9 cellular contexts compared by ENCODE assay signal in the genomic region with DNA sequence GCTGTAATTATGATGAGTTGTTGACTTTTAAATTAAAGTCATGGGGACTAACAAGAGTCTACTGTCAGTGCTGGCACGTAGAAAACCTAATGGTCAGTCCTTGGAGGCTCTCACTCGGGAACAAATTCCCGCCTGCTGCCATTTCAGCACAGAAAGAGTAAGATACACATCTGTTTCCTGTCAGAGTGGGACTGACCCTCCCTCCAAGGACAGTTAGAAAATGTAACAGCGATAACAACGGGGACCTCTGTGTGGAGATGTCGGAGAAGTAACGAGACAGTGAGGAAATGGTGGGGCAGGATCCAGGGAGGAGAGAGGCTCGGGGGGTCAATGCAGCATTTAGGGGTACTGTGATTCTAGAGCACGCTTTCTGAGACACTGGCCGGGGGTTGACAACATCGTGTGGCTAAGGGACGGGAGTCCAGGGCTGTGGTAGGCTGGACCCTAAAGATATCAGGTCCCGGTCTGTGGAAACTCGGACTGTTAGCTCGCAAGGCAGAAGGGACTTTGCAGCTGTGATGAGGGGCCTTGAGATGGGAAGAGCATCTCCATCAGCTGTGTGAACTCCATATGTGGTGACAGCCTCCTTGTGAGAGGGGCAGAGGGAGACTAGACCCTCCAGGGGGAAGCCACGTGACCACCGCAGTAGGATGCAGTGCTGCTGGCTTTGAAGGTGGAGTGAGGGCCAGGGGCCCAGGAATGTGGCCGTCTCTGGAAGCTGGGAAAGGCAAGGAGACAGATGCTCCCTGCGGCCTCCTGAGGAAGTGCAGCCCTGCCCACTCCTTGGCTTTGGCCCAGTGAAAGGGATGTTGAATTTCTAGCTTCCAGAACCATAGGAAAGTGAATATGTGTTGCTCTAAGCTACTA. TPM values are rescaled to one million over a fixed set of nuclear protein-coding genes. Genes with fewer than 3 reads are reported as not detected.
DNase-seq lines count a peak whose midpoint lies in the region; ATAC-seq, FAIRE-seq and TF ChIP-seq lines count a peak whose summit lies in the region.
"Had no signal": no experiment of that assay in that cellular context is flagged by ENCODE, and none has a peak within 500 bp of the region (broad histone marks: within the 10 kb centered on the region; RNA-seq: fewer than 3 reads in every experiment).

No MANE protein-coding gene starts in this region.

- TF ChIP-seq EP300 in A549 (IDR thresholded peaks at IDR 0.05) (no peak), H1 (IDR thresholded peaks at IDR 0.05; ENCODE audit: borderline replicate concordance in 1 of 2, low read depth in 2 of 2, low read length in 2 of 2) (no peak)

- no peak overlapping the region for H2AK9ac ChIP-seq in IMR-90 (replicated peaks; ENCODE audit: low read depth, low read length, poor library complexity)

- H3K4me2 ChIP-seq in A549 (no peak overlapping the region), IMR-90 (ENCODE audit: low read depth, low read length) (no peak overlapping the region), H1 (ENCODE audit: insufficient read depth in 1 of 2, low read depth in 2 of 2, low read length in 2 of 2) (no peak overlapping the region), mesenchymal stem cell (ENCODE audit: low read length, poor library complexity, severe bottlenecking) (no peak overlapping the region)

- peak; percentile 75 to 93; a peak in 5 of 6 replicates for ATAC-seq in A549
- peak; percentile 85 for ATAC-seq in IMR-90 (ENCODE audit: low read depth)
- ATAC-seq in HG02884 (IDR thresholded peaks at IDR 0.05; ENCODE audit: unreplicated experiment), result no peak
- ATAC-seq in HG03135 (IDR thresholded peaks at IDR 0.05; ENCODE audit: unreplicated experiment), result no peak

- 0 out of 2 replicates have a peak overlapping the region, but pooled peaks have one; percentile 6 for H2BK12ac ChIP-seq in H1 (ENCODE audit: low read depth, low read length)
- no peak overlapping the region for H2BK12ac ChIP-seq in mesenchymal stem cell (ENCODE audit: low read length in 2 of 2)

- FAIRE-seq in A549 (lab: Jason Lieb, UNC) (no peak), H1 (lab: Jason Lieb, UNC) (peak; percentile 70)

- peak; percentile 27 to 35 for DNase-seq in A549 (ENCODE audit: low read depth in 1 of 2, low spot score in 1 of 2)
- DNase-seq in IMR-90, result peak; percentile 25
- peak in 1 of 2 experiments; percentile 67 for DNase-seq in H1 (ENCODE audit: low read depth in 1 of 2, low spot score in 2 of 2)
- DNase-seq in mesenchymal stem cell, result peak; percentile 9
- DNase-seq in DMS79 treated with DMSO at 0.1 percent for 48 hours (lab: John Stamatoyannopoulos, UW), result no peak
- no peak for DNase-seq in DMS53 (lab: John Stamatoyannopoulos, UW)
- DNase-seq: activated naive CD4-positive, alpha-beta T cell had no signal

- dilution Hi-C loops in IMR-90 (cut with HindIII; ENCODE audit: low sequenced_read_pairs, unreplicated experiment), result no loop called here

- BruUV-seq in IMR-90 (replicated peaks; lab: Mats Ljungman, UMichigan), result no TSS peak

- no peak overlapping the region for H2BK5ac ChIP-seq in IMR-90 (ENCODE audit: low read depth, low read length, poor library complexity, severe bottlenecking)
- no peak overlapping the region for H2BK5ac ChIP-seq in H1 (ENCODE audit: low read depth, low read length)
- H2BK5ac ChIP-seq in mesenchymal stem cell (ENCODE audit: low read depth, low read length, poor library complexity, severe bottlenecking), result no peak overlapping the region

- intact Hi-C loops in IMR-90 (cut with micrococcal nuclease), result no loop called here

- H3K79me1 ChIP-seq in IMR-90 (ENCODE audit: low read depth in 1 of 2, low read length in 2 of 2), result no peaks in the 10 kb centered on the region
- no peaks in the 10 kb centered on the region for H3K79me1 ChIP-seq in H1 (ENCODE audit: low read depth, low read length)
- H3K79me1 ChIP-seq in mesenchymal stem cell (replicated peaks; ENCODE audit: low read length, poor library complexity, severe bottlenecking), result no peaks in the 10 kb centered on the region

- no peaks in the 10 kb centered on the region for H4K20me1 ChIP-seq in IMR-90 (ENCODE audit: insufficient read depth, low read length)
- H4K20me1 ChIP-seq in H1 (replicated peaks in 1 of 2; ENCODE audit: control insufficient read depth in 1 of 2, insufficient read depth in 2 of 2, low read length in 2 of 2), result no peaks in the 10 kb centered on the region

- CTCF ChIA-PET in A549 (lab: Yijun Ruan, JAX) (interaction anchor here (0.5 to 2.1 kb wide), 11 partner anchors 9 to 564 kb away, joined by 3 to 9 read pairs (median 3); no protein-coding TSS in a partner anchor), IMR-90 (lab: Yijun Ruan, JAX) (interaction anchor here (1.0 to 1.2 kb wide), 5 partner anchors 9 to 88 kb away, joined by 3 to 6 read pairs (median 3); no protein-coding TSS in a partner anchor), H1 (lab: Charles Lee; ENCODE audit: partially characterized antibody) (interaction anchor here (0.7 to 2.3 kb wide), 25 partner anchors 8 to 467 kb away, joined by 3 to 12 read pairs (median 4); a partner anchor contains a TSS)

- H4K5ac ChIP-seq in IMR-90 (ENCODE audit: low read depth, low read length) (no peak overlapping the region), H1 (ENCODE audit: insufficient read length, low read depth, low read length) (no peak overlapping the region)

- H3K9me1 ChIP-seq in IMR-90 (ENCODE audit: insufficient read depth, low read length), result no peaks in the 10 kb centered on the region

- 0 out of 3 replicates have a peak, but pooled peaks have one; percentile 8 for TF ChIP-seq CTCF in A549 (IDR thresholded peaks at IDR 0.05)
- peak; percentile 53 for TF ChIP-seq CTCF in IMR-90 (conservative IDR thresholded peaks at IDR 0.05; ENCODE audit: low read depth, low read length)
- peak in 2 of 3 experiments; percentile 45 to 77; a peak in 2 of 4 replicates for TF ChIP-seq CTCF in H1 (IDR thresholded peaks at IDR 0.05; ENCODE audit: control extremely low read depth in 1 of 3, insufficient read depth in 1 of 3, low read depth in 1 of 3, low read length in 3 of 3)

- no peak overlapping the region for H2BK15ac ChIP-seq in IMR-90 (ENCODE audit: low read depth, low read length)
- H2BK15ac ChIP-seq in H1 (ENCODE audit: low read length), result no peak overlapping the region; the same call in 1 of the 2 replicates
- no peak overlapping the region for H2BK15ac ChIP-seq in mesenchymal stem cell (ENCODE audit: low read depth, poor library complexity, severe bottlenecking)

- H4K91ac ChIP-seq in IMR-90 (ENCODE audit: insufficient read depth, low read depth, low read length) (no peak overlapping the region), H1 (replicated peaks; ENCODE audit: insufficient read length, low read length) (no peak overlapping the region), mesenchymal stem cell (ENCODE audit: low read length) (no peak overlapping the region)

- no peak overlapping the region for H4K8ac ChIP-seq in IMR-90 (ENCODE audit: low read depth in 2 of 2, low read length in 2 of 2)
- no peak overlapping the region; the same call in 1 of the 2 replicates for H4K8ac ChIP-seq in H1 (ENCODE audit: extremely low read depth, insufficient read depth, low read length)
- H4K8ac ChIP-seq in mesenchymal stem cell (ENCODE audit: low read length), result no peak overlapping the region

- H3K36me3 ChIP-seq in IMR-90 (ENCODE audit: control insufficient read depth, insufficient read depth, low read length) (no peaks in the 10 kb centered on the region), H1 (ENCODE audit: control insufficient read depth in 2 of 4, insufficient read depth in 4 of 4, low read length in 3 of 4) (no peaks in the 10 kb centered on the region), mesenchymal stem cell (ENCODE audit: control insufficient read depth in 1 of 2, insufficient read depth in 2 of 2, low read depth in 1 of 2, low read length in 2 of 2) (no peaks in the 10 kb centered on the region)

- H2AK5ac ChIP-seq in IMR-90 (ENCODE audit: low read depth, low read length) (no peak overlapping the region), H1 (ENCODE audit: low read depth, low read length) (no peak overlapping the region), mesenchymal stem cell (ENCODE audit: low read length, severe bottlenecking) (no peak overlapping the region)

- H2BK20ac ChIP-seq in IMR-90 (ENCODE audit: low read depth, low read length), result no peak overlapping the region
- no peak overlapping the region for H2BK20ac ChIP-seq in H1 (ENCODE audit: low read length)

- WGBS in A549 (ENCODE audit: missing lambda C conversion rate), result 67% methylated on average over 18 of the region's 19 CpGs
- WGBS in IMR-90 (ENCODE audit: extremely low coverage in 2 of 2, insufficient read length in 1 of 2), 2 experiments, result 28% methylated on average over 12 of the region's 19 CpGs; no CpG with 5 or more reads in 1 of the 2 experiments
- 81% methylated on average over 19 of the region's 19 CpGs; no CpG with 5 or more reads in 1 of the 2 experiments for WGBS in H1 (ENCODE audit: extremely low coverage in 1 of 2, insufficient coverage in 1 of 2, insufficient read length in 1 of 2, insufficient replicate concordance in 2 of 2, low coverage in 1 of 2, low lambda C conversion rate in 2 of 2, missing lambda C conversion rate in 1 of 2), 2 experiments
- WGBS in mesenchymal stem cell, result 59% methylated on average over 19 of the region's 19 CpGs

- no peak overlapping the region for H3K9ac ChIP-seq in IMR-90 (ENCODE audit: low read depth, low read length)
- no peak overlapping the region for H3K9ac ChIP-seq in H1 (replicated peaks in 1 of 4; ENCODE audit: extremely low read depth in 1 of 4, low read depth in 3 of 4, low read length in 3 of 4)
- no peak overlapping the region for H3K9ac ChIP-seq in mesenchymal stem cell (ENCODE audit: low read length)

- H2AFZ ChIP-seq in IMR-90 (replicated peaks; ENCODE audit: low read length, poor library complexity) (peak overlapping the region; percentile 70), H1 (ENCODE audit: low read length) (no peak overlapping the region), mesenchymal stem cell (ENCODE audit: low read depth, low read length) (no peak overlapping the region)

- no peaks in the 10 kb centered on the region for H3K79me2 ChIP-seq in H1 (ENCODE audit: control insufficient read depth in 1 of 2, insufficient read depth in 2 of 2, low read length in 2 of 2)

- H3K4ac ChIP-seq in IMR-90 (ENCODE audit: low read depth, low read length) (no peak overlapping the region), H1 (replicated peaks; ENCODE audit: insufficient read length, low read depth, low read length) (no peak overlapping the region), mesenchymal stem cell (ENCODE audit: low read depth in 1 of 2, low read length in 2 of 2) (no peak overlapping the region)

- no peak for TF ChIP-seq POLR2A in A549 (IDR thresholded peaks at IDR 0.05; ENCODE audit: low read length)
- no peak for TF ChIP-seq POLR2A in IMR-90 (IDR thresholded peaks at IDR 0.05; ENCODE audit: low read depth, low read length)
- no peak for TF ChIP-seq POLR2A in H1 (IDR thresholded peaks at IDR 0.05; ENCODE audit: control extremely low read depth in 1 of 2, low read depth in 2 of 2, low read length in 2 of 2)

- in situ Hi-C loops in IMR-90 (cut with MboI; ENCODE audit: low sequenced_read_pairs), result no loop called here

- H3K18ac ChIP-seq in IMR-90 (ENCODE audit: low read depth, low read length) (no peak overlapping the region), H1 (ENCODE audit: extremely low read depth, low read length) (no peak overlapping the region), mesenchymal stem cell (ENCODE audit: low read depth in 1 of 2, low read length in 2 of 2) (no peak overlapping the region)

- no peaks in the 10 kb centered on the region for H3K23me2 ChIP-seq in H1 (ENCODE audit: low read depth, low read length)

- H3K56ac ChIP-seq in IMR-90 (ENCODE audit: extremely low read depth, insufficient read depth, low read length), result no peak overlapping the region
- no peak overlapping the region for H3K56ac ChIP-seq in H1 (replicated peaks; ENCODE audit: insufficient read length, low read depth, low read length)

- H3K4me3 ChIP-seq in A549 (no peak overlapping the region), IMR-90 (ENCODE audit: insufficient read depth, low read depth, low read length) (no peak overlapping the region), H1 (ENCODE audit: extremely low read depth in 1 of 4, insufficient read depth in 2 of 4, low read depth in 3 of 4, low read length in 4 of 4) (no peak overlapping the region), mesenchymal stem cell (ENCODE audit: insufficient read depth in 1 of 2, low read depth in 1 of 2, low read length in 2 of 2) (no peak overlapping the region)

- H3K14ac ChIP-seq in IMR-90 (replicated peaks; ENCODE audit: low read depth, low read length), result no peak overlapping the region
- no peak overlapping the region for H3K14ac ChIP-seq in H1 (ENCODE audit: insufficient read length)
- H3K14ac ChIP-seq in mesenchymal stem cell (ENCODE audit: low read length in 2 of 2), result no peak overlapping the region

- no peak overlapping the region for H3K23ac ChIP-seq in IMR-90 (ENCODE audit: low read depth, low read length)
- no peak overlapping the region for H3K23ac ChIP-seq in H1 (ENCODE audit: insufficient read length)
- no peak overlapping the region for H3K23ac ChIP-seq in mesenchymal stem cell (ENCODE audit: low read length in 2 of 2)

- POLR2A ChIA-PET in A549 (lab: Yijun Ruan, JAX), result no interaction called here
- POLR2A ChIA-PET in IMR-90 (lab: Charles Lee; ENCODE audit: unreplicated experiment), result no interaction called here
- POLR2A ChIA-PET in H1 (lab: Charles Lee; ENCODE audit: partially characterized antibody), result no interaction called here

- H3K9me3 ChIP-seq in A549 (no peaks in the 10 kb centered on the region), IMR-90 (ENCODE audit: control insufficient read depth, insufficient read depth, low read length) (no peaks in the 10 kb centered on the region), H1 (ENCODE audit: insufficient read depth in 2 of 2, low read depth in 1 of 2, low read length in 1 of 2) (no peaks in the 10 kb centered on the region), mesenchymal stem cell (ENCODE audit: control insufficient read depth, low read length) (no peaks in the 10 kb centered on the region)

- H3K4me1 ChIP-seq in A549 (peaks cover 7% of the 10 kb centered on the region; the same call in 1 of the 3 replicates), IMR-90 (ENCODE audit: control insufficient read depth, insufficient read depth, low read length) (no peaks in the 10 kb centered on the region), H1 (replicated peaks in 1 of 4; ENCODE audit: control insufficient read depth in 3 of 4, insufficient read depth in 4 of 4, low read length in 3 of 4) (no peaks in the 10 kb centered on the region; a peak in 2 of 7 replicates), mesenchymal stem cell (ENCODE audit: control insufficient read depth, insufficient read depth, low read depth, low read length) (peaks cover 19% of the 10 kb centered on the region)

- H2BK120ac ChIP-seq in IMR-90 (ENCODE audit: low read depth, low read length), result no peak overlapping the region
- H2BK120ac ChIP-seq in H1 (replicated peaks; ENCODE audit: low read depth, low read length), result no peak overlapping the region
- H2BK120ac ChIP-seq in mesenchymal stem cell (ENCODE audit: low read depth, low read length), result no peak overlapping the region

- TF ChIP-seq RAD21 in A549 (conservative IDR thresholded peaks at IDR 0.05 in 1 of 2, IDR thresholded peaks at IDR 0.05 in 1 of 2) (no peak), IMR-90 (IDR thresholded peaks at IDR 0.05; ENCODE audit: low read length) (peak; percentile 46), H1 (IDR thresholded peaks at IDR 0.05 in 1 of 2, conservative IDR thresholded peaks at IDR 0.05 in 1 of 2; ENCODE audit: low read depth in 2 of 2, low read length in 2 of 2) (peak; percentile 43 to 59)

- H3K27ac ChIP-seq in A549 (no peak overlapping the region), IMR-90 (ENCODE audit: insufficient read depth, low read length) (no peak overlapping the region), H1 (ENCODE audit: low read depth, low read length) (no peak overlapping the region), mesenchymal stem cell (ENCODE audit: low read length, poor library complexity, severe bottlenecking) (no peak overlapping the region)

- peaks cover 40% of the 10 kb centered on the region for H3K27me3 ChIP-seq in IMR-90 (ENCODE audit: control insufficient read depth, insufficient read depth, low read length)
- 0 out of 7 replicates have a peak, but pooled peaks cover 0 to 2% (median 0%) of the 10 kb centered on the region in 4 experiments for H3K27me3 ChIP-seq in H1 (replicated peaks in 1 of 4; ENCODE audit: control insufficient read depth in 3 of 4, extremely low read depth in 1 of 4, insufficient read depth in 3 of 4, low read length in 3 of 4)
- H3K27me3 ChIP-seq in mesenchymal stem cell (ENCODE audit: control insufficient read depth in 1 of 2, insufficient read depth in 1 of 2, low read length in 2 of 2), result peaks cover 34 to 63% of the 10 kb centered on the region in 2 experiments

RNA-seq across cellular contexts. Expression of a gene that starts 35.8 kb away (rescaled TPM):
- polyA plus RNA-seq in A549 (2011; rRNA removed) (1.4 and 2.3 TPM in 2 replicates), A549 (2017; fragmentation: RNase III; extraction: RNeasy Plus Mini Kit Qiagen cat#74134 plus additional on column Dnase treatment) (4.3 to 5.1 TPM (median 4.6 TPM) in 3 replicates), IMR-90 (2012; rRNA removed) (0.62 and 0.67 TPM in 2 replicates), H1 (2011; rRNA removed) (0.36 and 0.57 TPM in 2 replicates)
- polyA plus RNA-seq in A549 (2012; cell fraction: cytosol; rRNA removed), result 1.5 and 1.8 TPM in 2 replicates
- polyA plus RNA-seq in A549 (2012; cell fraction: nucleus; rRNA removed), result 6.5 and 7.7 TPM in 2 replicates
- polyA minus RNA-seq in A549 (2011; rRNA and poly(A)+ RNA removed), result 1.6 and 2.1 TPM in 2 replicates
- 0.28 and 0.36 TPM in 2 replicates for total RNA-seq in IMR-90 (2012; rRNA removed)
- 0.22 and 0.70 TPM in 2 replicates for polyA plus RNA-seq in IMR-90 (2012; cell fraction: cytosol; rRNA removed)
- 0.76 and 0.77 TPM in 2 replicates for polyA plus RNA-seq in IMR-90 (2012; cell fraction: nucleus; rRNA removed; ENCODE audit: low replicate concordance)
- total RNA-seq in H1 (2021; fragmentation: NEBNext Ultra II Directional; extraction: Animal tissue kit (Norgen Biotek cat#: 25700)), result 0.75 and 1.8 TPM in 2 replicates
- polyA plus RNA-seq in H1 (2011; cell fraction: cytosol; rRNA removed), result 0.32 TPM
- polyA plus RNA-seq in H1 (2011; cell fraction: nucleus; rRNA removed), result 1.2 TPM
- polyA plus RNA-seq in H1 (2012, experiment 1 of 2), result 0.33 to 1.2 TPM (median 0.82 TPM) in 4 replicates
- 0.18 TPM for polyA plus RNA-seq in H1 (2012, experiment 2 of 2)
- 1.4 TPM for polyA plus RNA-seq in H1 (2013, experiment 1 of 2)
- polyA plus RNA-seq in H1 (2013, experiment 2 of 2), result 1.1 TPM
- polyA minus RNA-seq in H1 (2011; rRNA and poly(A)+ RNA removed), result 1.0 and 1.8 TPM in 2 replicates
- polyA minus RNA-seq in H1 (2011; cell fraction: cytosol; rRNA and poly(A)+ RNA removed), result 1.3 TPM
- 0.60 TPM for polyA minus RNA-seq in H1 (2011; cell fraction: nucleus; rRNA and poly(A)+ RNA removed)
- 0.80 TPM for polyA plus RNA-seq in mesenchymal stem cell (2013, experiment 1 of 2)
- 0.64 TPM for polyA plus RNA-seq in mesenchymal stem cell (2013, experiment 2 of 2)

Comparison
In these comparisons a context has a peak if more than half of its experiments do, and no peak if none do; other contexts are left out.
1. ATAC-seq: peak in A549 (2 of 2) and IMR-90 (single experiment); none in HG02884 (single experiment) and HG03135 (single experiment).
2. DNase-seq: peak in A549 (2 of 2), IMR-90 (single experiment) and mesenchymal stem cell (single experiment); none in DMS79 treated with DMSO at 0.1 percent for 48 hours (single experiment) and DMS53 (single experiment).
3. CTCF ChIP-seq: peak in every context shown above with its lines; median percentile 61 in H1; 53 in IMR-90; 8 in A549.